In the genomic region with DNA sequence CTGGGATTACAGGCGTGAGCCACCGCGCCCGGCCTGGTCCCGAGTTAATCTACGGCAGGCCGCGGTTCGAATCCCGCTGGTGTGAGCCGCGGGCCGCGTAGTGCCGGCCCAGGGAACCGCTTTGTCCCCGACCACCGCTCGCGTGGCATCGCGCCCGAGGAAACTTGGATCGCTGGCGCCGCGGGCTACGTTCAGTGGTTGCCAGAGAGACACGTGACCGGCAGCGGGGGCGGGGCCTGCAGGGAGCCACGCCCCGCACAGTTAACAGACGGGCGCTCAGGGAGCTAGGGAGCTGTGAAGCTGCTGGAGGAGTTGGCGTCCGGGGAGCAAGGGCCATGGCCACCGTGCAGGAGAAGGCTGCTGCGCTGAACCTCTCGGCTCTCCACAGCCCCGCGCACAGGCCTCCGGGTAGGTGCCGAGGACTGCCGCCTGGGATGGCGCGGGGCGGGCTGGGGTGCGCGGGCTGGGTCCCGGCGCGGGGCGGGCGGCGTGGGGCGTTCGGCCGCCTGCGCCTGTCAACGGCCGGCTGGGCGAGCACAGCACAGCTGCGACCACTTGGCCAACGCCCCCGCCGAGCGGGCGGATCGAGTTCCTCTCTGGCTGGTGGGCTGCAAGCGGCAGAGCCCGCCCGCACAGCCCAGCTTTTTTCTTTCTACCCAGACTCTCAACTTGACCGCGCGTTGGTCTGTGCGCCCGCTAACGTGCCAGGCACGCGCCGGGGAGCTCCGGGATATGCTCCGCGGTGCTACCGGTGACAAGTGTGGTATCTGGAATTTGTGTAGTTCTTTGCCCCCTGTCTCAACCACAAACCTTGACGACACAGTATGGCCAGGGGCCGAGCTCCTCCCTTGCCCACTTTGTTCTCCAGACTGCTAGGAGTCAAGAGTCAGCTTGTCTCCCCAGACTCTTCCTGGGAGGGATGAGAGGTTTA, we compare ENCODE assay signal across 8 cellular contexts. TPM values are rescaled to one million over a fixed set of nuclear protein-coding genes. Genes with fewer than 3 reads are reported as not detected.
DNase-seq lines count a peak whose midpoint lies in the region; ATAC-seq and TF ChIP-seq lines count a peak whose summit lies in the region.

Gene DEPDC7 (plus strand): TSS at position 258 of the 931 bp plus-strand sequence. CDS start 78 bp downstream, at position 336.

- no peak for TF ChIP-seq EP300 in neural cell (conservative IDR thresholded peaks at IDR 0.05; ENCODE audit: poor library complexity, severe bottlenecking)

- peak; percentile 96 for DNase-seq in DMS 273 (lab: John Stamatoyannopoulos, UW; ENCODE audit: unreplicated experiment)
- DNase-seq in HuH-7 (ENCODE audit: low spot score), result peak; percentile 83
- peak; percentile 64 to 95 (median 94) for DNase-seq in Peyer's patch
- peak; percentile 90 for DNase-seq in activated effector memory CD4-positive, alpha-beta T cell treated with anti-CD3 and anti-CD28 coated beads, Interleukin-2, amount 50 U/mL, for 16 hours
- DNase-seq in foreskin keratinocyte, result peak; percentile 56 to 81
- DNase-seq in stimulated activated naive CD4-positive, alpha-beta T cell treated with Interleukin-2 at 50 U/mL for 16 hours (lab: John Stamatoyannopoulos, UW), result peak; percentile 54

- H3K9me3 ChIP-seq in Peyer's patch, result no peaks in the 10 kb centered on the region
- H3K9me3 ChIP-seq in neural cell (ENCODE audit: low read length), result no peaks in the 10 kb centered on the region

- H3F3A ChIP-seq in neural cell (ENCODE audit: insufficient read depth, low read length, poor library complexity, severe bottlenecking), result no peaks in the 10 kb centered on the region

- peak; percentile 59 to 81 for TF ChIP-seq POLR2A in Peyer's patch (IDR thresholded peaks at IDR 0.05)

- no peaks in the 10 kb centered on the region for H3K9me2 ChIP-seq in neural cell (ENCODE audit: insufficient read depth, low read length)

- H3K36me3 ChIP-seq in Peyer's patch (no peaks in the 10 kb centered on the region), neural cell (ENCODE audit: insufficient read depth, low read length) (no peaks in the 10 kb centered on the region)

- peak within 1 kb of the TSS; percentile 22 for H2AFZ ChIP-seq in neural cell (ENCODE audit: low read depth, low read length)

- no peaks in the 10 kb centered on the region for H4K20me1 ChIP-seq in neural cell (ENCODE audit: insufficient read depth)

- TF ChIP-seq CTCF in Peyer's patch (IDR thresholded peaks at IDR 0.05), result peak in 1 of 6 experiments; percentile 6
- no peak for TF ChIP-seq CTCF in foreskin keratinocyte (conservative IDR thresholded peaks at IDR 0.05)
- no peak for TF ChIP-seq CTCF in neural cell (IDR thresholded peaks at IDR 0.05; ENCODE audit: poor library complexity, severe bottlenecking)

- peak within 1 kb of the TSS; percentile 45 for H3K9ac ChIP-seq in neural cell (ENCODE audit: low read length)

- no peak within 1 kb of the TSS for H3K4me2 ChIP-seq in neural cell (ENCODE audit: low read length)

- H3K27me3 ChIP-seq in Peyer's patch, result no peaks in the 10 kb centered on the region
- H3K27me3 ChIP-seq in foreskin keratinocyte, result no peaks in the 10 kb centered on the region
- peaks cover 11% of the 10 kb centered on the region for H3K27me3 ChIP-seq in neural cell (ENCODE audit: insufficient read depth, low read depth, low read length)

- H3K4me3 ChIP-seq in Peyer's patch, result peak within 1 kb of the TSS; percentile 41 to 74 (median 56)
- peak within 1 kb of the TSS; percentile 71 for H3K4me3 ChIP-seq in neural cell (ENCODE audit: low read length)

- H3K4me1 ChIP-seq in Peyer's patch (peaks cover 0 to 31% (median 8%) of the 10 kb centered on the region in 4 donors), foreskin keratinocyte (peaks cover 16% of the 10 kb centered on the region)

- peak; percentile 62 for ATAC-seq in GM21526 (IDR thresholded peaks at IDR 0.05; ENCODE audit: low FRiP score, unreplicated experiment)
- ATAC-seq in foreskin keratinocyte, result peak; percentile 76

- H3K27ac ChIP-seq in Peyer's patch (peak within 1 kb of the TSS; percentile 48 to 76 (median 62)), foreskin keratinocyte (peak within 1 kb of the TSS; percentile 35), neural cell (ENCODE audit: low read length) (no peak within 1 kb of the TSS)

- H3K79me2 ChIP-seq in neural cell (replicated peaks; ENCODE audit: insufficient read depth, low read length), result no peaks in the 10 kb centered on the region

- no peak for TF ChIP-seq RAD21 in neural cell (conservative IDR thresholded peaks at IDR 0.05)

TF ChIP-seq in neural cell, 6 proteins besides CTCF, POLR2A, EP300 and RAD21:
- peak; percentile 29 for TF ChIP-seq SMC3 (conservative IDR thresholded peaks at IDR 0.05; ENCODE audit: poor library complexity)
- TF ChIP-seq MXI1 (conservative IDR thresholded peaks at IDR 0.05; ENCODE audit: poor library complexity, severe bottlenecking), result no peak
- peak; percentile 33 for TF ChIP-seq POLR2AphosphoS5 (IDR thresholded peaks at IDR 0.05)

RNA-seq across cellular contexts. Expression of gene DEPDC7, which starts in this region (rescaled TPM):
- total RNA-seq in Peyer's patch, result 10 to 100 TPM in 3 of 4 donors, 1 to 10 TPM in 1; 3.3 to 76.2 (median 36.9) TPM
- 18.1 and 18.2 TPM in 2 replicates for total RNA-seq in foreskin keratinocyte
- polyA plus RNA-seq in foreskin keratinocyte, result 10.2 and 13.9 TPM in 2 replicates
- 1.3 and 3.3 TPM in 2 replicates for polyA plus RNA-seq in neural cell
- 1.2 TPM in 2 replicates for polyA minus RNA-seq in neural cell
